In the genomic region with DNA sequence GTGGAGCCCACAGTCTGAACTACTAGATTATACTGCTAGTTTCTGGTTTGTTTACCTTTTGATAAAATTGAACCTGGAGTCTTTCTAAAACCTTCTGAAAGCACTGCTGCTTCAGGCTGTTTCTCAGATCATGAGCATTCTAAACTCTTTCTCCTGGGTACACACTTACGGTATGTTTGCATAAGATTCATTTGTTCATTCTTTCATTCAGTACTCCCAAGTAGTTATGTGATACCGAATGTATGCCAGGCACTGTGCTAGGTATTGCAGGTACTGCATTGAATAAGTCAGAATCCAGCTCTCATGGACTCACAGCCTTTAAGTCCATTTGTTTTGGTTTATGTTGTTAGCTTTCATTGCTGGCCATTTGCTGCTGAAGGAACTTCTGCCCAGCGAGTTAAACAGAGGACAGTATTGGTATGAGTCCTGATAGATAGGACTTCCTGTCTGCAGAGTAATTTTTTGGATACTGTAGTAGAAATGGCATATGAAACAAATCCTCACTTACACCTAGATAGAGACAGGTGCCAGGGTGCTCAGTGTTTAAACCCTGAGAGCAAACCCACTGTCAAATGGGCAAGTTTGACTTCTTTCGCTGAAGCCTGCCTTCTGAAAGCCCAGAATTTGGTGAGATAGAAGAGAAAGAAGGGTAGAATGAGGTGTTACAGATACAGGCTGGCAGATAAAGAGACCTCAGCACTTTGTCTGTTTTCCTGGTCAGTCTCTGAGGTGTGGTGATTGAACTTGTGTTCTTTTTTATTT, we compare ENCODE assay signal across 9 cellular contexts. TPM values are rescaled to one million over a fixed set of nuclear protein-coding genes. Genes with fewer than 3 reads are reported as not detected.
DNase-seq lines count a peak whose midpoint lies in the region; ATAC-seq, FAIRE-seq and TF ChIP-seq lines count a peak whose summit lies in the region.
"Had no signal": no experiment of that assay in that cellular context is flagged by ENCODE, and none has a peak within 500 bp of the region (broad histone marks: within the 10 kb centered on the region; RNA-seq: fewer than 3 reads in every experiment).

No MANE protein-coding gene starts in this region.

- H2BK5ac ChIP-seq in IMR-90 (ENCODE audit: low read depth, low read length, poor library complexity, severe bottlenecking), result peak overlapping the region; percentile 81

- TF ChIP-seq POLR2A in IMR-90 (IDR thresholded peaks at IDR 0.05; ENCODE audit: low read depth, low read length), result no peak; the same call in 1 of the 2 replicates

- H2BK20ac ChIP-seq in IMR-90 (ENCODE audit: low read depth, low read length), result no peak overlapping the region

- peak overlapping the region; percentile 94; the same call in 1 of the 2 replicates for H3K9ac ChIP-seq in IMR-90 (ENCODE audit: low read depth, low read length)

- no peak overlapping the region for H2AK9ac ChIP-seq in IMR-90 (replicated peaks; ENCODE audit: low read depth, low read length, poor library complexity)

- H4K91ac ChIP-seq in IMR-90 (ENCODE audit: insufficient read depth, low read depth, low read length), result peak overlapping the region; percentile 11; the same call in 1 of the 2 replicates

- no peak overlapping the region for H4K8ac ChIP-seq in IMR-90 (ENCODE audit: low read depth in 2 of 2, low read length in 2 of 2)

- H3K27me3 ChIP-seq in IMR-90 (ENCODE audit: control insufficient read depth, insufficient read depth, low read length) (no peaks in the 10 kb centered on the region), bronchial epithelial cell (ENCODE audit: control insufficient read depth, insufficient read depth, low read length) (no peaks in the 10 kb centered on the region)

- FAIRE-seq in bronchial epithelial cell (lab: Jason Lieb, UNC), result no peak
- FAIRE-seq: islet of Langerhans had no signal

- H3K18ac ChIP-seq in IMR-90 (ENCODE audit: low read depth, low read length), result peak overlapping the region; percentile 26; the same call in 1 of the 2 replicates

- peak overlapping the region; percentile 97 to 100 (median 99) for H3K27ac Mint-ChIP-seq in naive thymus-derived CD8-positive, alpha-beta T cell

- intact Hi-C loops in IMR-90 (cut with micrococcal nuclease), result loop anchor here (2.0 to 5.0 kb wide), 2 partner anchors 34 to 105 kb away; no protein-coding TSS in a partner anchor

- H3K14ac ChIP-seq in IMR-90 (replicated peaks; ENCODE audit: low read depth, low read length), result peak overlapping the region; percentile 38; the same call in 1 of the 2 replicates

- H2BK120ac ChIP-seq in IMR-90 (ENCODE audit: low read depth, low read length), result no peak overlapping the region

- peaks cover 22 to 70% of the 10 kb centered on the region in 2 experiments for H3K79me1 ChIP-seq in IMR-90 (ENCODE audit: low read depth in 1 of 2, low read length in 2 of 2)

- TF ChIP-seq CTCF in AG10803 (conservative IDR thresholded peaks at IDR 0.05; ENCODE audit: low read length) (no peak), IMR-90 (conservative IDR thresholded peaks at IDR 0.05; ENCODE audit: low read depth, low read length) (no peak), bronchial epithelial cell (IDR thresholded peaks at IDR 0.05; ENCODE audit: insufficient read depth, low read length, severe bottlenecking) (no peak)

- peaks cover 22% of the 10 kb centered on the region for H3K9me1 ChIP-seq in IMR-90 (ENCODE audit: insufficient read depth, low read length)

- H3K4me1 ChIP-seq in IMR-90 (ENCODE audit: control insufficient read depth, insufficient read depth, low read length), result peaks cover 24% of the 10 kb centered on the region

- peaks cover 47% of the 10 kb centered on the region for H4K20me1 ChIP-seq in IMR-90 (ENCODE audit: insufficient read depth, low read length)

- H3K27ac ChIP-seq in IMR-90 (ENCODE audit: insufficient read depth, low read length), result peak overlapping the region; percentile 19; the same call in 1 of the 2 replicates

- peak overlapping the region; percentile 98 for H3K23ac ChIP-seq in IMR-90 (ENCODE audit: low read depth, low read length)

- H3K9me3 ChIP-seq in IMR-90 (ENCODE audit: control insufficient read depth, insufficient read depth, low read length), result no peaks in the 10 kb centered on the region

- BruUV-seq in IMR-90 (replicated peaks; lab: Mats Ljungman, UMichigan), result no TSS peak

- H3K9me3 Mint-ChIP-seq in naive thymus-derived CD8-positive, alpha-beta T cell, result no peaks in the 10 kb centered on the region

- no peak overlapping the region for H4K5ac ChIP-seq in IMR-90 (ENCODE audit: low read depth, low read length)

- no peak for TF ChIP-seq RAD21 in IMR-90 (IDR thresholded peaks at IDR 0.05; ENCODE audit: low read length)

- peaks cover 0 to 4% (median 0%) of the 10 kb centered on the region in 3 donors for H3K36me3 Mint-ChIP-seq in naive thymus-derived CD8-positive, alpha-beta T cell

- 80% methylated on average over 1 of the region's 4 CpGs; no CpG with 5 or more reads in 1 of the 2 experiments for WGBS in IMR-90 (ENCODE audit: extremely low coverage in 2 of 2, insufficient read length in 1 of 2), 2 experiments

- no peak overlapping the region for H3K56ac ChIP-seq in IMR-90 (ENCODE audit: extremely low read depth, insufficient read depth, low read length)

- H3K36me3 ChIP-seq in IMR-90 (ENCODE audit: control insufficient read depth, insufficient read depth, low read length) (no peaks in the 10 kb centered on the region), bronchial epithelial cell (ENCODE audit: control insufficient read depth, insufficient read depth, low read length) (peaks cover 4% of the 10 kb centered on the region)

- H2AK5ac ChIP-seq in IMR-90 (ENCODE audit: low read depth, low read length), result peak overlapping the region; percentile 37; the same call in 1 of the 2 replicates

- ATAC-seq in IMR-90 (ENCODE audit: low read depth) (no peak), HG03520 (IDR thresholded peaks at IDR 0.05; ENCODE audit: unreplicated experiment) (no peak)
- no peak for ATAC-seq in naive thymus-derived CD8-positive, alpha-beta T cell

- H2BK15ac ChIP-seq in IMR-90 (ENCODE audit: low read depth, low read length), result no peak overlapping the region

- no peaks in the 10 kb centered on the region for H3K27me3 Mint-ChIP-seq in naive thymus-derived CD8-positive, alpha-beta T cell

- H3K4me2 ChIP-seq in IMR-90 (ENCODE audit: low read depth, low read length), result peak overlapping the region; percentile 89

- POLR2A ChIA-PET in IMR-90 (lab: Charles Lee; ENCODE audit: unreplicated experiment), result interaction anchor here (1.1 kb wide), 1 partner anchor 106 kb away, joined by 3 read pairs; no protein-coding TSS in a partner anchor
- POLR2A ChIA-PET in naive thymus-derived CD8-positive, alpha-beta T cell (lab: Charles Lee), result interaction anchor here (0.6 to 3.4 kb wide), 3 partner anchors 12 to 153 kb away, joined by 4 to 39 read pairs (median 29); a partner anchor contains a TSS

- peak overlapping the region; percentile 89 to 97 (median 92) for H3K4me3 Mint-ChIP-seq in naive thymus-derived CD8-positive, alpha-beta T cell

- 0 out of 2 replicates have a peak overlapping the region, but pooled peaks have one; percentile 27 for H3K4ac ChIP-seq in IMR-90 (ENCODE audit: low read depth, low read length)

- peaks cover 50 to 80% (median 78%) of the 10 kb centered on the region in 4 donors for H3K4me1 Mint-ChIP-seq in naive thymus-derived CD8-positive, alpha-beta T cell

- H3K4me3 ChIP-seq in AG10803 (ENCODE audit: low read length) (peak overlapping the region; percentile 69), IMR-90 (ENCODE audit: insufficient read depth, low read depth, low read length) (peak overlapping the region; percentile 80), bronchial epithelial cell (ENCODE audit: low read depth, low read length) (peak overlapping the region; percentile 57)

- in situ Hi-C loops in IMR-90 (cut with MboI; ENCODE audit: low sequenced_read_pairs), result no loop called here

- CTCF ChIA-PET in IMR-90 (lab: Yijun Ruan, JAX), result interaction anchor here (0.8 kb wide), 1 partner anchor 106 kb away, joined by 3 read pairs; no protein-coding TSS in a partner anchor

- H2AFZ ChIP-seq in IMR-90 (replicated peaks; ENCODE audit: low read length, poor library complexity), result no peak overlapping the region

- DNase-seq in AG10803 (ENCODE audit: low read depth), result no peak
- no peak for DNase-seq in IMR-90
- peak; percentile 15 for DNase-seq in bronchial epithelial cell (ENCODE audit: low read depth)
- DNase-seq in naive thymus-derived CD8-positive, alpha-beta T cell, result no peak
- no peak for DNase-seq in stimulated activated CD4-positive, alpha-beta T cell treated with anti-CD3 and anti-CD28 coated beads, Interleukin-1b, Interleukin-23, amount 100 ng/mL, for 48 hours
- DNase-seq in activated CD4-positive, alpha-beta T cell treated with anti-CD3 and anti-CD28 coated beads for 4 hours, result no peak
- no peak for DNase-seq in MV-4-11 (lab: John Stamatoyannopoulos, UW)

- dilution Hi-C loops in IMR-90 (cut with HindIII; ENCODE audit: low sequenced_read_pairs, unreplicated experiment), result no loop called here

TF ChIP-seq in IMR-90, 13 proteins besides CTCF, POLR2A, EP300 and RAD21 (continues in another document):
- TF ChIP-seq FOS (IDR thresholded peaks at IDR 0.05; ENCODE audit: low read depth, low read length) (no peak), CHD1 (IDR thresholded peaks at IDR 0.05; ENCODE audit: low read depth, low read length) (no peak), RCOR1 (IDR thresholded peaks at IDR 0.05; ENCODE audit: insufficient replicate concordance, low read length) (no peak)
- TF ChIP-seq, protein P1, sequence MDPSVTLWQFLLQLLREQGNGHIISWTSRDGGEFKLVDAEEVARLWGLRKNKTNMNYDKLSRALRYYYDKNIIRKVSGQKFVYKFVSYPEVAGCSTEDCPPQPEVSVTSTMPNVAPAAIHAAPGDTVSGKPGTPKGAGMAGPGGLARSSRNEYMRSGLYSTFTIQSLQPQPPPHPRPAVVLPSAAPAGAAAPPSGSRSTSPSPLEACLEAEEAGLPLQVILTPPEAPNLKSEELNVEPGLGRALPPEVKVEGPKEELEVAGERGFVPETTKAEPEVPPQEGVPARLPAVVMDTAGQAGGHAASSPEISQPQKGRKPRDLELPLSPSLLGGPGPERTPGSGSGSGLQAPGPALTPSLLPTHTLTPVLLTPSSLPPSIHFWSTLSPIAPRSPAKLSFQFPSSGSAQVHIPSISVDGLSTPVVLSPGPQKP (IDR thresholded peaks at IDR 0.05; ENCODE audit: borderline replicate concordance, low read depth, low read length), result no peak

RNA-seq across cellular contexts. Expression of a gene that starts 2.1 kb away (rescaled TPM):
- total RNA-seq in IMR-90 (2012; rRNA removed) (2.3 and 2.5 TPM in 2 replicates), bronchial epithelial cell (3.9 and 5.6 TPM in 2 replicates)
- 10.1 and 10.4 TPM in 2 replicates for polyA plus RNA-seq in IMR-90 (2012; rRNA removed)
- 5.9 and 7.7 TPM in 2 replicates for polyA plus RNA-seq in IMR-90 (2012; cell fraction: cytosol; rRNA removed)
- polyA plus RNA-seq in IMR-90 (2012; cell fraction: nucleus; rRNA removed; ENCODE audit: low replicate concordance), result 21.8 and 29.0 TPM in 2 replicates
- total RNA-seq in naive thymus-derived CD8-positive, alpha-beta T cell, result 10 to 100 TPM; 34.7 to 38.8 TPM
- 1 to 10 TPM; 4.5 to 6.8 (median 5.6) TPM for polyA plus RNA-seq in naive thymus-derived CD8-positive, alpha-beta T cell

RNA-seq across cellular contexts. Expression of a gene that starts 38.8 kb away (rescaled TPM):
- total RNA-seq in IMR-90 (2012; rRNA removed) (not detected in 2 replicates), bronchial epithelial cell (not detected in 2 replicates)
- not detected in 2 replicates for polyA plus RNA-seq in IMR-90 (2012; rRNA removed)
- not detected in 2 replicates for polyA plus RNA-seq in IMR-90 (2012; cell fraction: cytosol; rRNA removed)
- polyA plus RNA-seq in IMR-90 (2012; cell fraction: nucleus; rRNA removed; ENCODE audit: low replicate concordance), result not detected in 2 replicates
- not detected for total RNA-seq in naive thymus-derived CD8-positive, alpha-beta T cell
- polyA plus RNA-seq in naive thymus-derived CD8-positive, alpha-beta T cell, result not detected
